8 cellular contexts compared by ENCODE assay signal in genomic region chr19:49672131-49672919, GRCh38. TPM values are rescaled to one million over a fixed set of nuclear protein-coding genes. Genes with fewer than 3 reads are reported as not detected.
DNase-seq lines count a peak whose midpoint lies in the region; ATAC-seq and TF ChIP-seq lines count a peak whose summit lies in the region.

No MANE protein-coding gene starts in this region.

- no peak overlapping the region for H3K4me3 ChIP-seq in AG10803 (ENCODE audit: low read length)
- peak overlapping the region; percentile 21 for H3K4me3 ChIP-seq in H7 (ENCODE audit: insufficient read depth, low read depth, low read length)
- H3K4me3 ChIP-seq in mesenchymal stem cell (ENCODE audit: insufficient read depth in 1 of 2, low read depth in 1 of 2, low read length in 2 of 2), result no peak overlapping the region

- no peaks in the 10 kb centered on the region for H3K27me3 Mint-ChIP-seq in activated CD8-positive, alpha-beta T cell treated with anti-CD3 and anti-CD28 coated beads, Interleukin-2, amount 10 ng/mL, durations not matched to agents 7 days and 5 days (ENCODE audit: low read depth)

- H3K4me2 ChIP-seq in mesenchymal stem cell (ENCODE audit: low read length, poor library complexity, severe bottlenecking), result peak overlapping the region; percentile 67

- no peak for ATAC-seq in activated CD8-positive, alpha-beta T cell treated with anti-CD3 and anti-CD28 coated beads, Interleukin-2, amount 10 ng/mL, durations not matched to agents 7 days and 5 days
- ATAC-seq in HG03139 (IDR thresholded peaks at IDR 0.05; ENCODE audit: unreplicated experiment), result no peak

- H3K27ac ChIP-seq in mesenchymal stem cell (ENCODE audit: low read length, poor library complexity, severe bottlenecking), result no peak overlapping the region

- H3K14ac ChIP-seq in mesenchymal stem cell (ENCODE audit: low read length in 2 of 2), result no peak overlapping the region

- H3K36me3 Mint-ChIP-seq in activated CD8-positive, alpha-beta T cell treated with anti-CD3 and anti-CD28 coated beads, Interleukin-2, amount 10 ng/mL, durations not matched to agents 7 days and 5 days (ENCODE audit: low read depth), result peaks cover 21% of the 10 kb centered on the region

- no peak overlapping the region for H3K23ac ChIP-seq in mesenchymal stem cell (ENCODE audit: low read length in 2 of 2)

- H3K18ac ChIP-seq in mesenchymal stem cell (ENCODE audit: low read depth in 1 of 2, low read length in 2 of 2), result peak overlapping the region in 1 of 2 experiments; percentile 81

- H4K91ac ChIP-seq in mesenchymal stem cell (ENCODE audit: low read length), result peak overlapping the region; percentile 61

- no peak overlapping the region for H2AFZ ChIP-seq in mesenchymal stem cell (ENCODE audit: low read depth, low read length)

- peaks cover 17% of the 10 kb centered on the region for H3K4me1 Mint-ChIP-seq in activated CD8-positive, alpha-beta T cell treated with anti-CD3 and anti-CD28 coated beads, Interleukin-2, amount 10 ng/mL, durations not matched to agents 7 days and 5 days (ENCODE audit: low read depth)

- peak overlapping the region; percentile 95 for H4K8ac ChIP-seq in mesenchymal stem cell (ENCODE audit: low read length)

- H3K9me3 Mint-ChIP-seq in activated CD8-positive, alpha-beta T cell treated with anti-CD3 and anti-CD28 coated beads, Interleukin-2, amount 10 ng/mL, durations not matched to agents 7 days and 5 days (ENCODE audit: insufficient read depth), result no peaks in the 10 kb centered on the region

- no peak overlapping the region for H2BK5ac ChIP-seq in mesenchymal stem cell (ENCODE audit: low read depth, low read length, poor library complexity, severe bottlenecking)

- H3K4me3 Mint-ChIP-seq in activated CD8-positive, alpha-beta T cell treated with anti-CD3 and anti-CD28 coated beads, Interleukin-2, amount 10 ng/mL, durations not matched to agents 7 days and 5 days, result no peak overlapping the region

- TF ChIP-seq CTCF in AG10803 (conservative IDR thresholded peaks at IDR 0.05; ENCODE audit: low read length), result peak; percentile 91

- H3K36me3 ChIP-seq in H7 (replicated peaks; ENCODE audit: control insufficient read depth, insufficient read depth, low read length), result peaks cover 9% of the 10 kb centered on the region
- peaks cover 17 to 27% of the 10 kb centered on the region in 2 experiments for H3K36me3 ChIP-seq in mesenchymal stem cell (ENCODE audit: control insufficient read depth in 1 of 2, insufficient read depth in 2 of 2, low read depth in 1 of 2, low read length in 2 of 2)

- peak overlapping the region in 1 of 2 experiments; percentile 83 for H3K4ac ChIP-seq in mesenchymal stem cell (ENCODE audit: low read depth in 1 of 2, low read length in 2 of 2)

- DNase-seq in AG10803 (ENCODE audit: low read depth), result peak; percentile 56
- DNase-seq in H7, result peak; percentile 96
- DNase-seq in NCI-H82 (lab: John Stamatoyannopoulos, UW), result peak; percentile 93
- peak; percentile 81 for DNase-seq in activated CD8-positive, alpha-beta T cell treated with anti-CD3 and anti-CD28 coated beads, Interleukin-2, amount 10 ng/mL, durations not matched to agents 7 days and 5 days
- peak; percentile 68 for DNase-seq in effector CD8-positive, alpha-beta T cell (lab: John Stamatoyannopoulos, UW)
- peak; percentile 79 for DNase-seq in mesenchymal stem cell
- DNase-seq in stimulated activated CD8-positive, alpha-beta memory T cell treated with anti-CD3 and anti-CD28 coated beads, Interleukin-15, amount 100 ng/mL, for 24 hours (ENCODE audit: low read depth), result peak; percentile 62

- H2BK120ac ChIP-seq in mesenchymal stem cell (ENCODE audit: low read depth, low read length), result no peak overlapping the region

- 29% methylated on average over 27 of the region's 28 CpGs for WGBS in mesenchymal stem cell

- H3K27me3 ChIP-seq in H7 (ENCODE audit: control insufficient read depth, insufficient read depth, low read length) (no peaks in the 10 kb centered on the region), mesenchymal stem cell (ENCODE audit: control insufficient read depth in 1 of 2, insufficient read depth in 1 of 2, low read length in 2 of 2) (no peaks in the 10 kb centered on the region)

- peak overlapping the region; percentile 16 for H3K27ac Mint-ChIP-seq in activated CD8-positive, alpha-beta T cell treated with anti-CD3 and anti-CD28 coated beads, Interleukin-2, amount 10 ng/mL, durations not matched to agents 7 days and 5 days

- CTCF ChIA-PET in activated CD8-positive, alpha-beta T cell treated with anti-CD3 and anti-CD28 coated beads, Interleukin-2, amount 10 ng/mL, durations not matched to agents 7 days and 5 days (lab: Charles Lee), result interaction anchor here (0.7 to 3.2 kb wide), 15 partner anchors 9 to 169 kb away, joined by 3 to 17 read pairs (median 4); partner anchors contain the start of genes NOSIP and RRAS

- H3K4me1 ChIP-seq in mesenchymal stem cell (ENCODE audit: control insufficient read depth, insufficient read depth, low read depth, low read length), result peaks cover 9% of the 10 kb centered on the region

- no peak overlapping the region for H2AK5ac ChIP-seq in mesenchymal stem cell (ENCODE audit: low read length, severe bottlenecking)

- H3K9me3 ChIP-seq in mesenchymal stem cell (ENCODE audit: control insufficient read depth, low read length), result no peaks in the 10 kb centered on the region

- no peak overlapping the region for H2BK12ac ChIP-seq in mesenchymal stem cell (ENCODE audit: low read length in 2 of 2)

- POLR2A ChIA-PET in activated CD8-positive, alpha-beta T cell treated with anti-CD3 and anti-CD28 coated beads, Interleukin-2, amount 10 ng/mL, durations not matched to agents 7 days and 5 days (lab: Charles Lee), result interaction anchor here (0.8 to 1.4 kb wide), 2 partner anchors 95 to 168 kb away, joined by 3 read pairs; partner anchors contain the start of gene AP2A1

- H2BK15ac ChIP-seq in mesenchymal stem cell (ENCODE audit: low read depth, poor library complexity, severe bottlenecking), result peak overlapping the region; percentile 63

- peaks cover 19% of the 10 kb centered on the region for H3K79me1 ChIP-seq in mesenchymal stem cell (replicated peaks; ENCODE audit: low read length, poor library complexity, severe bottlenecking)

- H3K9ac ChIP-seq in mesenchymal stem cell (ENCODE audit: low read length), result peak overlapping the region; percentile 73

RNA-seq across cellular contexts. Expression of gene PRMT1, which starts 4.7 kb away (rescaled TPM):
- 690 and 848 TPM in 2 replicates for total RNA-seq in H7 (2014; rRNA removed; shearing (Covaris generic))
- total RNA-seq in activated CD8-positive, alpha-beta T cell treated with anti-CD3 and anti-CD28 coated beads, Interleukin-2, amount 10 ng/mL, durations not matched to agents 7 days and 5 days, result 100 to 1,000 TPM; 160 to 169 TPM
- polyA plus RNA-seq in mesenchymal stem cell (2013, experiment 1 of 2), result 111 TPM
- 103 TPM for polyA plus RNA-seq in mesenchymal stem cell (2013, experiment 2 of 2)

RNA-seq across cellular contexts. Expression of gene BCL2L12, which starts 6.6 kb away (rescaled TPM):
- 34.3 and 42.5 TPM in 2 replicates for total RNA-seq in H7 (2014; rRNA removed; shearing (Covaris generic))
- 10 to 100 TPM; 84.7 to 87.7 TPM for total RNA-seq in activated CD8-positive, alpha-beta T cell treated with anti-CD3 and anti-CD28 coated beads, Interleukin-2, amount 10 ng/mL, durations not matched to agents 7 days and 5 days
- 20.5 TPM for polyA plus RNA-seq in mesenchymal stem cell (2013, experiment 1 of 2)
- 20.9 TPM for polyA plus RNA-seq in mesenchymal stem cell (2013, experiment 2 of 2)

RNA-seq across cellular contexts. Expression of gene IRF3, which starts 6.7 kb away (rescaled TPM):
- total RNA-seq in H7 (2014; rRNA removed; shearing (Covaris generic)), result 107 and 108 TPM in 2 replicates
- 100 to 1,000 TPM; 133 to 137 TPM for total RNA-seq in activated CD8-positive, alpha-beta T cell treated with anti-CD3 and anti-CD28 coated beads, Interleukin-2, amount 10 ng/mL, durations not matched to agents 7 days and 5 days
- polyA plus RNA-seq in mesenchymal stem cell (2013, experiment 1 of 2), result 73.1 TPM
- 76.3 TPM for polyA plus RNA-seq in mesenchymal stem cell (2013, experiment 2 of 2)

RNA-seq across cellular contexts. Expression of gene ADM5, which starts 17.1 kb away (rescaled TPM):
- total RNA-seq in H7 (2014; rRNA removed; shearing (Covaris generic)), result 1.4 and 1.8 TPM in 2 replicates
- total RNA-seq in activated CD8-positive, alpha-beta T cell treated with anti-CD3 and anti-CD28 coated beads, Interleukin-2, amount 10 ng/mL, durations not matched to agents 7 days and 5 days, result 1 to 10 TPM; 4.4 to 4.5 TPM
- 0.68 TPM for polyA plus RNA-seq in mesenchymal stem cell (2013, experiment 1 of 2)
- 0.44 TPM for polyA plus RNA-seq in mesenchymal stem cell (2013, experiment 2 of 2)

RNA-seq across cellular contexts. Expression of gene CPT1C, which starts 18.6 kb away (rescaled TPM):
- total RNA-seq in H7 (2014; rRNA removed; shearing (Covaris generic)), result 25.8 and 28.9 TPM in 2 replicates
- total RNA-seq in activated CD8-positive, alpha-beta T cell treated with anti-CD3 and anti-CD28 coated beads, Interleukin-2, amount 10 ng/mL, durations not matched to agents 7 days and 5 days, result under 1 TPM; 0.52 to 0.82 TPM
- polyA plus RNA-seq in mesenchymal stem cell (2013, experiment 1 of 2), result 24.1 TPM
- polyA plus RNA-seq in mesenchymal stem cell (2013, experiment 2 of 2), result 23.0 TPM
